ENCODE assay signal across 10 cellular contexts in genomic region chr1:206925116-206925736, GRCh38. TPM values are rescaled to one million over a fixed set of nuclear protein-coding genes. Genes with fewer than 3 reads are reported as not detected.
A peak's percentile ranks its signal among the peaks of the same experiment; 100 is the strongest.
DNase-seq lines count a peak whose midpoint lies in the region; ATAC-seq and TF ChIP-seq lines count a peak whose summit lies in the region.
"Had no signal": no experiment of that assay in that cellular context is flagged by ENCODE, and none has a peak within 500 bp of the region (broad histone marks: within the 10 kb centered on the region; RNA-seq: fewer than 3 reads in every experiment).

No MANE protein-coding gene starts in this region.

- ATAC-seq in HG03095 (IDR thresholded peaks at IDR 0.05; ENCODE audit: unreplicated experiment) (peak; percentile 44), T-helper 17 cell (peak; percentile 43), heart left ventricle (peak; percentile 26 to 61 (median 38)), upper lobe of right lung (peak; percentile 74)
- ATAC-seq: body of pancreas had no signal

- H3K27ac Mint-ChIP-seq in T-helper 17 cell: no peak overlapping the region

- H3K9me3 ChIP-seq in T-helper 17 cell (ENCODE audit: control insufficient read depth, low read length, poor library complexity, severe bottlenecking) (no peaks in the 10 kb centered on the region), heart left ventricle (no peaks in the 10 kb centered on the region), upper lobe of right lung (no peaks in the 10 kb centered on the region)
- H3K9me3 ChIP-seq: body of pancreas had no signal

- TF ChIP-seq POLR2A in heart left ventricle (IDR thresholded peaks at IDR 0.05): no peak

- H3K27me3 ChIP-seq in heart left ventricle (no peaks in the 10 kb centered on the region), upper lobe of right lung (no peaks in the 10 kb centered on the region)
- H3K27me3 ChIP-seq: body of pancreas had no signal

- intact Hi-C loops in heart left ventricle (cut with DNase I): no loop called here
- intact Hi-C loops in upper lobe of right lung (cut with DNase I): no loop called here
- intact Hi-C loops in posterior cingulate gyrus (cut with DNase I): no loop called here

- 79 to 83% (median 81%) methylated on average over 11 of the region's 11 CpGs for WGBS in heart left ventricle, 4 donors

- TF ChIP-seq CTCF in heart left ventricle (IDR thresholded peaks at IDR 0.05): peak in 3 of 12 donors; percentile 7 to 13 (median 10)
- no peak for TF ChIP-seq CTCF in upper lobe of right lung (IDR thresholded peaks at IDR 0.05)

- peaks cover 21% of the 10 kb centered on the region for H3K4me1 Mint-ChIP-seq in T-helper 17 cell

- peak overlapping the region in 1 of 12 donors; percentile 77 for H3K27ac ChIP-seq in heart left ventricle
- peak overlapping the region; percentile 55 for H3K27ac ChIP-seq in upper lobe of right lung
- H3K27ac ChIP-seq: body of pancreas, parathyroid adenoma had no signal

- H3K4me1 ChIP-seq in heart left ventricle (peaks cover 0 to 53% (median 1%) of the 10 kb centered on the region in 12 donors), upper lobe of right lung (peaks cover 21% of the 10 kb centered on the region)
- H3K4me1 ChIP-seq: body of pancreas, parathyroid adenoma had no signal

- H3K36me3 Mint-ChIP-seq in T-helper 17 cell (ENCODE audit: low read depth): peaks cover 2% of the 10 kb centered on the region

- H3K4me3 ChIP-seq in heart left ventricle (no peak overlapping the region), upper lobe of right lung (no peak overlapping the region)
- H3K4me3 ChIP-seq: body of pancreas had no signal

- no peaks in the 10 kb centered on the region for H3K27me3 Mint-ChIP-seq in T-helper 17 cell

- H3K4me3 Mint-ChIP-seq in T-helper 17 cell: no peak overlapping the region

- DNase-seq in COLO668 (lab: John Stamatoyannopoulos, UW; ENCODE audit: unreplicated experiment) (peak; percentile 24), GM19238 (ENCODE audit: insufficient read length, low spot score) (peak; percentile 53), T-helper 17 cell (no peak), heart left ventricle (peak in 1 of 5 donors; percentile 45), upper lobe of right lung (peak; percentile 82), posterior cingulate gyrus (no peak), NCI-H526 (lab: John Stamatoyannopoulos, UW) (no peak)

- H3K36me3 ChIP-seq in heart left ventricle (no peaks in the 10 kb centered on the region), upper lobe of right lung (no peaks in the 10 kb centered on the region)

RNA-seq across cellular contexts. Expression of gene FCMR, which starts 3.5 kb away (rescaled TPM):
- total RNA-seq in T-helper 17 cell: 100 to 1,000 TPM; 206 to 249 TPM
- 10 to 100 TPM in 1 of 9 donors, 1 to 10 TPM in 8; 1.3 to 16.3 (median 3.2) TPM for total RNA-seq in heart left ventricle
- polyA plus RNA-seq in heart left ventricle: 1 to 10 TPM in 1 of 2 donors, under 1 TPM in 1; 0.99 to 4.0 TPM
- 12.6 TPM for total RNA-seq in upper lobe of right lung

RNA-seq across cellular contexts. Expression of gene PIGR, which starts 21.0 kb away (rescaled TPM):
- total RNA-seq in T-helper 17 cell: not detected
- under 1 TPM in 2 of 9 donors, not detected in 7; 0.42 to 0.49 TPM for total RNA-seq in heart left ventricle
- under 1 TPM; 0.04 to 0.64 TPM for polyA plus RNA-seq in heart left ventricle
- total RNA-seq in upper lobe of right lung: 700 TPM

RNA-seq across cellular contexts. Expression of gene IL24, which starts 28.0 kb away (rescaled TPM):
- total RNA-seq in T-helper 17 cell: not detected
- total RNA-seq in heart left ventricle: not detected
- polyA plus RNA-seq in heart left ventricle: 1 to 10 TPM in 1 of 2 donors, not detected in 1; 1.6 TPM
- not detected for total RNA-seq in upper lobe of right lung
- total RNA-seq: body of pancreas had no signal

RNA-seq across cellular contexts. Expression of gene FCAMR, which starts 45.0 kb away (rescaled TPM):
- total RNA-seq in T-helper 17 cell: not detected
- not detected for total RNA-seq in heart left ventricle
- polyA plus RNA-seq in heart left ventricle: not detected
- total RNA-seq in upper lobe of right lung: not detected
- total RNA-seq: body of pancreas had no signal

RNA-seq across cellular contexts. Expression of gene IL20, which starts 59.8 kb away (rescaled TPM):
- total RNA-seq in T-helper 17 cell: not detected
- total RNA-seq in heart left ventricle: not detected
- polyA plus RNA-seq in heart left ventricle: not detected
- total RNA-seq in upper lobe of right lung: not detected
- total RNA-seq: body of pancreas had no signal

Comparison
In these comparisons a context has a peak if more than half of its experiments do, and no peak if none do; other contexts are left out.
1. DNase-seq: peak in COLO668 (single experiment), GM19238 (single experiment) and upper lobe of right lung (single experiment); none in T-helper 17 cell (0 of 3), posterior cingulate gyrus (0 of 10) and NCI-H526 (0 of 2).
2. RNA of gene FCMR, which starts 3.5 kb away (total RNA-seq): 206 to 249 TPM in T-helper 17 cell; 12.6 TPM in upper lobe of right lung (single experiment) and 1.3 to 16.3 TPM in heart left ventricle; every median in the first group is over 10 times any median in the second.
3. RNA of gene PIGR, which starts 21.0 kb away (total RNA-seq): 700 TPM in upper lobe of right lung (single experiment); not detected in T-helper 17 cell and 0.42 to 0.49 TPM in heart left ventricle; every median in the first group is over 100 times any median in the second.
4. Peak in every context shown above with its lines, with median percentiles within 50 percentile points of each other: ATAC-seq.